14 cellular contexts compared by ENCODE assay signal in the genomic region with DNA sequence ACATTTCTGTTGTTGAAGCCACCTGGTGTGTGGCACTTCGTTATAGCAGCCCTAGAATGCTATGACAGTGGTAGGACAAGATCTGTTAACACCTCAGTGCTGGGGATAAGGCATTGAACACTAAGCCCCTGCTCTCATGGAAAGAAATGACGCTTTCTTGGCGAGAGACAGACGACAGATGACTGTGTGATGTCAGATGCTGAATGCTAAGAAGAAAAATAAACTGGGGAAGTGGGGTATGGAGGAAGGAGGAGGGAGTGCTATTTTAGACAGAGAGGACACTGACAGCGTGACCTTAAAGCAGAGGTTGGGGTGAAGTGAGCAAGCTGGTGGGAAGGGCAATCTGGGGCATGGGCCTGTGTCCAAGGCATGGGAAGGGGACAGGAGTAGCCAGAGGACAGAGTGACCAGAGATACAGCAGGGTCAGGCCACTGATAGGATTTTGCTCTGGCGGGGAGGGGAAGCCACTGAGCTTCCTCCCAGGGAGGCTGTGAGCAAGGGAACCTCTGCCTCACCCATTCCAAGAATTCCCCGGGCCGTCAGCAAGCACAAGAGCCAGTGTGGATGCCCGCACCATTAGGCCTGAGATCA. TPM values are rescaled to one million over a fixed set of nuclear protein-coding genes. Genes with fewer than 3 reads are reported as not detected.
DNase-seq lines count a peak whose midpoint lies in the region; ATAC-seq, FAIRE-seq and TF ChIP-seq lines count a peak whose summit lies in the region.
"Had no signal": no experiment of that assay in that cellular context is flagged by ENCODE, and none has a peak within 500 bp of the region (broad histone marks: within the 10 kb centered on the region; RNA-seq: fewer than 3 reads in every experiment).

No MANE protein-coding gene starts in this region.

- FAIRE-seq in GM19239 (lab: Jason Lieb, UNC) = no peak

- H3K27me3 Mint-ChIP-seq in activated CD8-positive, alpha-beta T cell treated with anti-CD3 and anti-CD28 coated beads, Interleukin-2, amount 10 ng/mL, durations not matched to agents 7 days and 5 days (ENCODE audit: low read depth) = no peaks in the 10 kb centered on the region
- no peaks in the 10 kb centered on the region for H3K27me3 Mint-ChIP-seq in activated CD8-positive, alpha-beta T cell treated with anti-CD3 and anti-CD28 coated beads for 36 hours
- peaks cover 1 to 8% (median 2%) of the 10 kb centered on the region in 3 donors for H3K27me3 Mint-ChIP-seq in immature natural killer cell (ENCODE audit: low read depth in 3 of 3)
- H3K27me3 Mint-ChIP-seq in stimulated activated memory B cell treated with anti-CD40 and anti-IgM and Interleukin-4, amounts not matched to agents 10 μg/mL and 1 μg/mL and 100 μg/mL, for 72 hours = no peaks in the 10 kb centered on the region

- peaks cover 25% of the 10 kb centered on the region for H3K36me3 ChIP-seq in WERI-Rb-1
- H3K36me3 ChIP-seq: breast epithelium had no signal

- H3K9me3 Mint-ChIP-seq in activated CD8-positive, alpha-beta T cell treated with anti-CD3 and anti-CD28 coated beads, Interleukin-2, amount 10 ng/mL, durations not matched to agents 7 days and 5 days (ENCODE audit: insufficient read depth) = no peaks in the 10 kb centered on the region
- H3K9me3 Mint-ChIP-seq in activated CD8-positive, alpha-beta T cell treated with anti-CD3 and anti-CD28 coated beads for 36 hours = no peaks in the 10 kb centered on the region
- no peaks in the 10 kb centered on the region for H3K9me3 Mint-ChIP-seq in immature natural killer cell
- H3K9me3 Mint-ChIP-seq in stimulated activated memory B cell treated with anti-CD40 and anti-IgM and Interleukin-4, amounts not matched to agents 10 μg/mL and 1 μg/mL and 100 μg/mL, for 72 hours = no peaks in the 10 kb centered on the region
- H3K9me3 Mint-ChIP-seq: activated T-helper 1 cell treated with anti-CD3 and anti-CD28 coated beads, Interleukin-12 subunit alpha, Interleukin-12 subunit beta, Interleukin-2, Interleukin-4 antibody, amounts not matched to agents 30 ng/mL and 10 ng/mL and 1 ng/mL, durations not matched to agents 14 hours and 24 hours and 36 hours had no signal

- POLR2A ChIA-PET in activated CD8-positive, alpha-beta T cell treated with anti-CD3 and anti-CD28 coated beads, Interleukin-2, amount 10 ng/mL, durations not matched to agents 7 days and 5 days (lab: Charles Lee) = no interaction called here
- POLR2A ChIA-PET in activated CD8-positive, alpha-beta T cell treated with anti-CD3 and anti-CD28 coated beads for 36 hours (lab: Charles Lee) = no interaction called here

- peaks cover 29% of the 10 kb centered on the region for H3K36me3 Mint-ChIP-seq in activated CD8-positive, alpha-beta T cell treated with anti-CD3 and anti-CD28 coated beads, Interleukin-2, amount 10 ng/mL, durations not matched to agents 7 days and 5 days (ENCODE audit: low read depth)
- H3K36me3 Mint-ChIP-seq in activated CD8-positive, alpha-beta T cell treated with anti-CD3 and anti-CD28 coated beads for 36 hours (ENCODE audit: low read depth) = peaks cover 20% of the 10 kb centered on the region
- H3K36me3 Mint-ChIP-seq in immature natural killer cell = peaks cover 15 to 23% (median 20%) of the 10 kb centered on the region in 3 donors
- peaks cover 51% of the 10 kb centered on the region for H3K36me3 Mint-ChIP-seq in stimulated activated memory B cell treated with anti-CD40 and anti-IgM and Interleukin-4, amounts not matched to agents 10 μg/mL and 1 μg/mL and 100 μg/mL, for 72 hours

- no peaks in the 10 kb centered on the region for H3K9me3 ChIP-seq in WERI-Rb-1 (ENCODE audit: severe bottlenecking)
- H3K9me3 ChIP-seq: breast epithelium had no signal

- CTCF ChIA-PET in activated CD8-positive, alpha-beta T cell treated with anti-CD3 and anti-CD28 coated beads, Interleukin-2, amount 10 ng/mL, durations not matched to agents 7 days and 5 days (lab: Charles Lee) = interaction anchor here (3.3 kb wide), 1 partner anchor 8 kb away, joined by 17 read pairs; no protein-coding TSS in a partner anchor
- CTCF ChIA-PET in activated CD8-positive, alpha-beta T cell treated with anti-CD3 and anti-CD28 coated beads for 36 hours (lab: Charles Lee) = no interaction called here

- no peaks in the 10 kb centered on the region for H3K27me3 ChIP-seq in WERI-Rb-1 (ENCODE audit: insufficient read depth, low read depth, severe bottlenecking)
- H3K27me3 ChIP-seq: breast epithelium had no signal

- no peak for ATAC-seq in activated CD8-positive, alpha-beta T cell treated with anti-CD3 and anti-CD28 coated beads, Interleukin-2, amount 10 ng/mL, durations not matched to agents 7 days and 5 days
- no peak for ATAC-seq in activated CD8-positive, alpha-beta T cell treated with anti-CD3 and anti-CD28 coated beads for 36 hours
- no peak for ATAC-seq in stimulated activated memory B cell treated with anti-CD40 and anti-IgM and Interleukin-4, amounts not matched to agents 10 μg/mL and 1 μg/mL and 100 μg/mL, for 72 hours
- ATAC-seq in GM19455 (IDR thresholded peaks at IDR 0.05; ENCODE audit: unreplicated experiment) = no peak

- intact Hi-C loops in activated CD8-positive, alpha-beta T cell treated with anti-CD3 and anti-CD28 coated beads for 36 hours (cut with micrococcal nuclease) = no loop called here

- no peak overlapping the region for H3K4me3 Mint-ChIP-seq in activated CD8-positive, alpha-beta T cell treated with anti-CD3 and anti-CD28 coated beads, Interleukin-2, amount 10 ng/mL, durations not matched to agents 7 days and 5 days
- no peak overlapping the region for H3K4me3 Mint-ChIP-seq in activated CD8-positive, alpha-beta T cell treated with anti-CD3 and anti-CD28 coated beads for 36 hours
- peak overlapping the region in 4 of 5 donors; percentile 3 to 34 (median 8) for H3K4me3 Mint-ChIP-seq in immature natural killer cell
- H3K4me3 Mint-ChIP-seq in stimulated activated memory B cell treated with anti-CD40 and anti-IgM and Interleukin-4, amounts not matched to agents 10 μg/mL and 1 μg/mL and 100 μg/mL, for 72 hours = no peak overlapping the region
- H3K4me3 Mint-ChIP-seq: activated T-helper 1 cell treated with anti-CD3 and anti-CD28 coated beads, Interleukin-12 subunit alpha, Interleukin-12 subunit beta, Interleukin-2, Interleukin-4 antibody, amounts not matched to agents 30 ng/mL and 10 ng/mL and 1 ng/mL, durations not matched to agents 14 hours and 24 hours and 36 hours had no signal

- peak overlapping the region; percentile 26 for H3K27ac Mint-ChIP-seq in activated CD8-positive, alpha-beta T cell treated with anti-CD3 and anti-CD28 coated beads, Interleukin-2, amount 10 ng/mL, durations not matched to agents 7 days and 5 days
- no peak overlapping the region for H3K27ac Mint-ChIP-seq in activated CD8-positive, alpha-beta T cell treated with anti-CD3 and anti-CD28 coated beads for 36 hours
- peak overlapping the region; percentile 5 to 91 (median 50) for H3K27ac Mint-ChIP-seq in immature natural killer cell
- H3K27ac Mint-ChIP-seq in stimulated activated memory B cell treated with anti-CD40 and anti-IgM and Interleukin-4, amounts not matched to agents 10 μg/mL and 1 μg/mL and 100 μg/mL, for 72 hours = peak overlapping the region; percentile 37
- H3K27ac Mint-ChIP-seq: activated T-helper 1 cell treated with anti-CD3 and anti-CD28 coated beads, Interleukin-12 subunit alpha, Interleukin-12 subunit beta, Interleukin-2, Interleukin-4 antibody, amounts not matched to agents 30 ng/mL and 10 ng/mL and 1 ng/mL, durations not matched to agents 14 hours and 24 hours and 36 hours had no signal

- H3K4me1 Mint-ChIP-seq in activated CD8-positive, alpha-beta T cell treated with anti-CD3 and anti-CD28 coated beads, Interleukin-2, amount 10 ng/mL, durations not matched to agents 7 days and 5 days (ENCODE audit: low read depth) = peaks cover 27% of the 10 kb centered on the region
- peaks cover 13% of the 10 kb centered on the region for H3K4me1 Mint-ChIP-seq in activated CD8-positive, alpha-beta T cell treated with anti-CD3 and anti-CD28 coated beads for 36 hours (ENCODE audit: low read depth)
- peaks cover 35 to 38% of the 10 kb centered on the region in 2 donors for H3K4me1 Mint-ChIP-seq in immature natural killer cell
- H3K4me1 Mint-ChIP-seq in stimulated activated memory B cell treated with anti-CD40 and anti-IgM and Interleukin-4, amounts not matched to agents 10 μg/mL and 1 μg/mL and 100 μg/mL, for 72 hours = peaks cover 20% of the 10 kb centered on the region

- TF ChIP-seq CTCF in activated CD8-positive, alpha-beta T cell treated with anti-CD3 and anti-CD28 coated beads for 36 hours (IDR thresholded peaks at IDR 0.05) = no peak
- TF ChIP-seq CTCF in WERI-Rb-1 (IDR thresholded peaks at IDR 0.05; ENCODE audit: low read depth, low read length) = no peak

- no peak overlapping the region for H3K4me3 ChIP-seq in WERI-Rb-1 (ENCODE audit: low read depth, low read length)
- H3K4me3 ChIP-seq: breast epithelium had no signal

- peak overlapping the region; percentile 82 for H3K27ac ChIP-seq in WERI-Rb-1
- H3K27ac ChIP-seq: breast epithelium had no signal

- DNase-seq in activated CD8-positive, alpha-beta T cell treated with anti-CD3 and anti-CD28 coated beads, Interleukin-2, amount 10 ng/mL, durations not matched to agents 7 days and 5 days = no peak
- DNase-seq in activated CD8-positive, alpha-beta T cell treated with anti-CD3 and anti-CD28 coated beads for 36 hours = no peak
- DNase-seq in WERI-Rb-1 = peak; percentile 73
- DNase-seq in immature natural killer cell = no peak
- no peak for DNase-seq in NCI-H748 (lab: John Stamatoyannopoulos, UW; ENCODE audit: unreplicated experiment)
- DNase-seq in GM19239 (ENCODE audit: insufficient read length, low spot score) = no peak
- DNase-seq: DMS79 treated with DMSO at 0.1 percent for 48 hours, NCI-H1436, NCI-H526 treated with DMSO at 0.1 percent for 48 hours, occipital lobe had no signal

RNA-seq across cellular contexts. Expression of a gene that starts 15.2 kb away (rescaled TPM):
- total RNA-seq in activated CD8-positive, alpha-beta T cell treated with anti-CD3 and anti-CD28 coated beads, Interleukin-2, amount 10 ng/mL, durations not matched to agents 7 days and 5 days = 10 to 100 TPM; 30.3 to 30.9 TPM
- 10 to 100 TPM; 14.3 to 15.2 TPM for total RNA-seq in activated CD8-positive, alpha-beta T cell treated with anti-CD3 and anti-CD28 coated beads for 36 hours
- polyA plus RNA-seq in immature natural killer cell = 10 to 100 TPM in 1 of 3 donors, 1 to 10 TPM in 2; 2.5 to 15.5 (median 4.5) TPM

RNA-seq across cellular contexts. Expression of a gene that starts 37.0 kb away (rescaled TPM):
- total RNA-seq in activated CD8-positive, alpha-beta T cell treated with anti-CD3 and anti-CD28 coated beads, Interleukin-2, amount 10 ng/mL, durations not matched to agents 7 days and 5 days = 10 to 100 TPM; 29.6 to 32.3 TPM
- total RNA-seq in activated CD8-positive, alpha-beta T cell treated with anti-CD3 and anti-CD28 coated beads for 36 hours = 10 to 100 TPM; 13.5 to 14.8 TPM
- 1 to 10 TPM; 1.1 to 5.1 (median 1.5) TPM for polyA plus RNA-seq in immature natural killer cell

Comparison
In these comparisons a context has a peak if more than half of its experiments do, and no peak if none do; other contexts are left out.
1. H3K4me3 Mint-ChIP-seq: peak in immature natural killer cell (4 of 5); none in activated CD8-positive, alpha-beta T cell treated with anti-CD3 and anti-CD28 coated beads, Interleukin-2, amount 10 ng/mL, durations not matched to agents 7 days and 5 days (single experiment), activated CD8-positive, alpha-beta T cell treated with anti-CD3 and anti-CD28 coated beads for 36 hours (single experiment) and stimulated activated memory B cell treated with anti-CD40 and anti-IgM and Interleukin-4, amounts not matched to agents 10 μg/mL and 1 μg/mL and 100 μg/mL, for 72 hours (single experiment).